Comparison of ENCODE assay signal across 11 cellular contexts in genomic region chr1:214604543-214604942, GRCh38. TPM values are rescaled to one million over a fixed set of nuclear protein-coding genes. Genes with fewer than 3 reads are reported as not detected.
DNase-seq lines count a peak whose midpoint lies in the region; ATAC-seq and TF ChIP-seq lines count a peak whose summit lies in the region.
"Had no signal": no experiment of that assay in that cellular context is flagged by ENCODE, and none has a peak within 500 bp of the region (broad histone marks: within the 10 kb centered on the region; RNA-seq: fewer than 3 reads in every experiment).

No MANE protein-coding gene starts in this region.

- peaks cover 6% of the 10 kb centered on the region for H3K4me1 ChIP-seq in cardiac muscle cell (ENCODE audit: low read depth)
- peaks cover 7% of the 10 kb centered on the region for H3K4me1 ChIP-seq in RWPE2 (ENCODE audit: insufficient read depth, poor library complexity, severe bottlenecking)
- peaks cover 4% of the 10 kb centered on the region for H3K4me1 ChIP-seq in thymus (ENCODE audit: control insufficient read depth, insufficient read depth, low read length)
- H3K4me1 ChIP-seq: pancreas had no signal

- ATAC-seq in RWPE2 (ENCODE audit: low read depth) (no peak), HG02938 (IDR thresholded peaks at IDR 0.05; ENCODE audit: unreplicated experiment) (no peak), HG03175 (IDR thresholded peaks at IDR 0.05; ENCODE audit: unreplicated experiment) (no peak)
- ATAC-seq: pancreas had no signal

- H3K27ac ChIP-seq in cardiac muscle cell (no peak overlapping the region), RWPE2 (ENCODE audit: poor library complexity, severe bottlenecking) (peak overlapping the region; percentile 57), thymus (ENCODE audit: low read depth) (no peak overlapping the region)
- H3K27ac ChIP-seq: pancreas, Peyer's patch, thyroid gland had no signal

- no peaks in the 10 kb centered on the region for H3K36me3 ChIP-seq in cardiac muscle cell
- H3K36me3 ChIP-seq in RWPE2 (ENCODE audit: low read depth): no peaks in the 10 kb centered on the region
- peaks cover 19% of the 10 kb centered on the region for H3K36me3 ChIP-seq in thymus (ENCODE audit: control insufficient read depth, insufficient read depth)
- H3K36me3 ChIP-seq: pancreas, Peyer's patch, thyroid gland had no signal

- H3K4me3 ChIP-seq in cardiac muscle cell (peak overlapping the region; percentile 59), RWPE2 (ENCODE audit: severe bottlenecking) (peak overlapping the region; percentile 65), fibroblast of mammary gland (ENCODE audit: control insufficient read depth, low read depth, low read length) (peak overlapping the region; percentile 94), thymus (ENCODE audit: low read length) (peak overlapping the region; percentile 69)
- H3K4me3 ChIP-seq: thyroid gland had no signal

- DNase-seq in cardiac muscle cell (ENCODE audit: low read depth in 1 of 2, low spot score in 1 of 2): no peak
- no peak for DNase-seq in cardiac septum (ENCODE audit: low spot score)
- no peak for DNase-seq in RWPE2 (ENCODE audit: low spot score)
- peak; percentile 33 for DNase-seq in fibroblast of mammary gland (ENCODE audit: low read depth)
- no peak for DNase-seq in GM19240 (ENCODE audit: insufficient read length, low spot score)
- DNase-seq: pancreas, Peyer's patch, thyroid gland had no signal

- TF ChIP-seq CTCF in cardiac muscle cell (IDR thresholded peaks at IDR 0.05; ENCODE audit: low read depth, low read length): no peak
- TF ChIP-seq CTCF in RWPE2 (IDR thresholded peaks at IDR 0.05; ENCODE audit: poor library complexity, severe bottlenecking): no peak
- TF ChIP-seq CTCF in fibroblast of mammary gland (conservative IDR thresholded peaks at IDR 0.05; ENCODE audit: control insufficient read depth, insufficient read depth, low read depth, low read length): no peak

- intact Hi-C loops in cardiac septum (cut with DNase I): no loop called here

- H3K27me3 ChIP-seq in cardiac muscle cell (no peaks in the 10 kb centered on the region), RWPE2 (ENCODE audit: insufficient read depth, poor library complexity, severe bottlenecking) (no peaks in the 10 kb centered on the region), thymus (ENCODE audit: control insufficient read depth, insufficient read depth) (no peaks in the 10 kb centered on the region)
- H3K27me3 ChIP-seq: pancreas, Peyer's patch, thyroid gland had no signal

- H3K9me3 ChIP-seq in cardiac muscle cell (ENCODE audit: low read depth) (no peaks in the 10 kb centered on the region), RWPE2 (ENCODE audit: severe bottlenecking) (no peaks in the 10 kb centered on the region), thymus (ENCODE audit: control insufficient read depth) (no peaks in the 10 kb centered on the region)
- H3K9me3 ChIP-seq: pancreas, thyroid gland had no signal

RNA-seq across cellular contexts. Expression of gene CENPF, which starts 1.5 kb away (rescaled TPM):
- total RNA-seq in cardiac muscle cell (7.0 and 79.7 TPM in 2 replicates), cardiac septum (0.67 TPM)
- polyA plus RNA-seq in cardiac muscle cell (9.7 and 75.1 TPM in 2 replicates), thymus (8.0 TPM)

RNA-seq across cellular contexts. Expression of gene PTPN14, which starts 53.1 kb away (rescaled TPM):
- total RNA-seq in cardiac muscle cell: 3.7 and 5.4 TPM in 2 replicates
- 4.2 and 4.6 TPM in 2 replicates for polyA plus RNA-seq in cardiac muscle cell
- total RNA-seq in cardiac septum: 67.7 TPM
- 4.3 TPM for polyA plus RNA-seq in thymus

Comparison
In these comparisons a context has a peak if more than half of its experiments do, and no peak if none do; other contexts are left out.
1. RNA of gene PTPN14, which starts 53.1 kb away (total RNA-seq): 67.7 TPM in cardiac septum (single experiment); 3.7 to 5.4 TPM in cardiac muscle cell; every median in the first group is over 10 times any median in the second.
2. Peak in every context shown above with its lines, with median percentiles within 50 percentile points of each other: H3K4me3 ChIP-seq.